ENCODE assay signal across 8 cellular contexts in genomic region chr11:95231126-95231880, GRCh38. TPM values are rescaled to one million over a fixed set of nuclear protein-coding genes. Genes with fewer than 3 reads are reported as not detected.
DNase-seq lines count a peak whose midpoint lies in the region; ATAC-seq and TF ChIP-seq lines count a peak whose summit lies in the region.

A gene with protein sequence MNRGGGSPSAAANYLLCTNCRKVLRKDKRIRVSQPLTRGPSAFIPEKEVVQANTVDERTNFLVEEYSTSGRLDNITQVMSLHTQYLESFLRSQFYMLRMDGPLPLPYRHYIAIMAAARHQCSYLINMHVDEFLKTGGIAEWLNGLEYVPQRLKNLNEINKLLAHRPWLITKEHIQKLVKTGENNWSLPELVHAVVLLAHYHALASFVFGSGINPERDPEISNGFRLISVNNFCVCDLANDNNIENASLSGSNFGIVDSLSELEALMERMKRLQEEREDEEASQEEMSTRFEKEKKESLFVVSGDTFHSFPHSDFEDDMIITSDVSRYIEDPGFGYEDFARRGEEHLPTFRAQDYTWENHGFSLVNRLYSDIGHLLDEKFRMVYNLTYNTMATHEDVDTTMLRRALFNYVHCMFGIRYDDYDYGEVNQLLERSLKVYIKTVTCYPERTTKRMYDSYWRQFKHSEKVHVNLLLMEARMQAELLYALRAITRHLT (minus strand): TSS chr11:95231202. CDS start chr11:95230860, 342 bp downstream.

- WGBS in testis, 2 donors: 0% methylated on average over 13 to 23 of the region's 40 CpGs

- no peak for TF ChIP-seq CTCF in SU-DHL-6 (IDR thresholded peaks at IDR 0.05; ENCODE audit: insufficient read depth, low read length, poor library complexity, severe bottlenecking)
- TF ChIP-seq CTCF in osteoblast (IDR thresholded peaks at IDR 0.05; ENCODE audit: extremely low read depth, low read depth, low read length): no peak
- peak in 1 of 3 experiments; percentile 1 for TF ChIP-seq CTCF in testis (IDR thresholded peaks at IDR 0.05)

- peaks cover under 1% of the 10 kb centered on the region for H3K36me3 Mint-ChIP-seq in activated naive CD8-positive, alpha-beta T cell treated with anti-CD3 and anti-CD28 coated beads for 36 hours

- H2AFZ ChIP-seq in SU-DHL-6 (ENCODE audit: low read depth, low read length, severe bottlenecking): peak within 1 kb of the TSS; percentile 83
- peak within 1 kb of the TSS; percentile 92 for H2AFZ ChIP-seq in osteoblast (ENCODE audit: low read length)

- H3K9me3 ChIP-seq in SU-DHL-6 (ENCODE audit: insufficient read depth, low read length): no peaks in the 10 kb centered on the region
- no peaks in the 10 kb centered on the region for H3K9me3 ChIP-seq in osteoblast (ENCODE audit: low read depth, low read length)
- H3K9me3 ChIP-seq in testis: no peaks in the 10 kb centered on the region

- H3K36me3 ChIP-seq in SU-DHL-6 (ENCODE audit: low read length) (no peaks in the 10 kb centered on the region), osteoblast (ENCODE audit: insufficient read depth, low read length) (no peaks in the 10 kb centered on the region), testis (ENCODE audit: low read depth, missing control alignments) (no peaks in the 10 kb centered on the region)

- H3K27ac ChIP-seq in SU-DHL-6 (ENCODE audit: low read depth, low read length): 0 out of 2 replicates have a peak within 1 kb of the TSS, but pooled peaks have one; percentile 25
- peak within 1 kb of the TSS; percentile 44 for H3K27ac ChIP-seq in osteoblast (ENCODE audit: low read depth, low read length)
- H3K27ac ChIP-seq in testis: peak within 1 kb of the TSS; percentile 89 to 97

- ATAC-seq in HG02642 (IDR thresholded peaks at IDR 0.05; ENCODE audit: poor library complexity, unreplicated experiment): peak; percentile 95

- peaks cover 31% of the 10 kb centered on the region for H3K4me1 Mint-ChIP-seq in activated naive CD8-positive, alpha-beta T cell treated with anti-CD3 and anti-CD28 coated beads for 36 hours

- H3K4me3 ChIP-seq in SU-DHL-6 (ENCODE audit: insufficient read depth, low read length, poor library complexity, severe bottlenecking) (peak within 1 kb of the TSS; percentile 72), osteoblast (ENCODE audit: insufficient read depth, low read length) (peak within 1 kb of the TSS; percentile 81), testis (peak within 1 kb of the TSS; percentile 94 to 95)

- intact Hi-C loops in head of caudate nucleus (cut with DNase I): loop anchor here (5.0 to 10.0 kb wide), 2 partner anchors 167 to 471 kb away; partner anchors contain the start of gene SRSF8
- intact Hi-C loops in testis (cut with DNase I; ENCODE audit: low total_unique reads): loop anchor here (5.0 to 10.0 kb wide), 2 partner anchors 79 to 473 kb away; no protein-coding TSS in a partner anchor

- peak within 1 kb of the TSS; percentile 66 for H3K9ac ChIP-seq in SU-DHL-6 (ENCODE audit: low read length)

- H3K4me2 ChIP-seq in SU-DHL-6 (ENCODE audit: low read depth, low read length, poor library complexity, severe bottlenecking): peak within 1 kb of the TSS; percentile 90
- H3K4me2 ChIP-seq in osteoblast (ENCODE audit: insufficient read depth, low read length): peak within 1 kb of the TSS; percentile 94

- H3K4me3 Mint-ChIP-seq in activated naive CD8-positive, alpha-beta T cell treated with anti-CD3 and anti-CD28 coated beads for 36 hours: no peak within 1 kb of the TSS

- H3K79me2 ChIP-seq in SU-DHL-6 (ENCODE audit: insufficient read depth, low read length) (no peaks in the 10 kb centered on the region), osteoblast (ENCODE audit: insufficient read depth, low read length) (no peaks in the 10 kb centered on the region)

- H3K4me1 ChIP-seq in osteoblast (ENCODE audit: insufficient read depth, low read length) (peaks cover 30% of the 10 kb centered on the region), testis (no peaks in the 10 kb centered on the region)

- TF ChIP-seq POLR2A in GM10847 (IDR thresholded peaks at IDR 0.05; ENCODE audit: extremely low read depth, insufficient read length) (peak; percentile 38), testis (IDR thresholded peaks at IDR 0.05) (peak; percentile 62)

- H3K27me3 ChIP-seq in SU-DHL-6 (ENCODE audit: low read length): no peaks in the 10 kb centered on the region
- H3K27me3 ChIP-seq in osteoblast (ENCODE audit: insufficient read depth, low read length): no peaks in the 10 kb centered on the region
- no peaks in the 10 kb centered on the region for H3K27me3 ChIP-seq in testis

- no peaks in the 10 kb centered on the region for H4K20me1 ChIP-seq in SU-DHL-6 (ENCODE audit: low read depth, low read length)
- no peaks in the 10 kb centered on the region for H4K20me1 ChIP-seq in osteoblast (ENCODE audit: insufficient read depth, low read length)

- H3K9me2 ChIP-seq in SU-DHL-6 (replicated peaks; ENCODE audit: insufficient read depth, low read length): no peaks in the 10 kb centered on the region

- no peaks in the 10 kb centered on the region for H3F3A ChIP-seq in SU-DHL-6 (ENCODE audit: insufficient read depth)

- H3K27ac Mint-ChIP-seq in activated naive CD8-positive, alpha-beta T cell treated with anti-CD3 and anti-CD28 coated beads for 36 hours: peak within 1 kb of the TSS; percentile 82

- DNase-seq in NCI-H1105 treated with DMSO at 0.1 percent for 48 hours (lab: John Stamatoyannopoulos, UW): peak; percentile 100
- DNase-seq in activated naive CD8-positive, alpha-beta T cell treated with anti-CD3 and anti-CD28 coated beads for 36 hours: peak; percentile 99
- peak; percentile 93 to 99 (median 98) for DNase-seq in head of caudate nucleus
- DNase-seq in osteoblast (ENCODE audit: insufficient read length, low spot score, missing footprints): peak; percentile 96
- DNase-seq in testis: peak; percentile 99

- H3K27me3 Mint-ChIP-seq in activated naive CD8-positive, alpha-beta T cell treated with anti-CD3 and anti-CD28 coated beads for 36 hours: no peaks in the 10 kb centered on the region

- peaks cover 2% of the 10 kb centered on the region for H3K9me3 Mint-ChIP-seq in activated naive CD8-positive, alpha-beta T cell treated with anti-CD3 and anti-CD28 coated beads for 36 hours

RNA-seq across cellular contexts. Expression of the gene that starts here (rescaled TPM):
- 10 to 100 TPM; 16.2 to 16.4 TPM for total RNA-seq in activated naive CD8-positive, alpha-beta T cell treated with anti-CD3 and anti-CD28 coated beads for 36 hours
- total RNA-seq in osteoblast (24.6 and 33.3 TPM in 2 replicates), testis (10 to 100 TPM; 27.5 to 66.9 TPM)
- polyA plus RNA-seq in testis (ENCODE audit: insufficient read depth, low read depth, low replicate concordance): 106 TPM

Comparison
In these comparisons a context has a peak if more than half of its experiments do, and no peak if none do; other contexts are left out.
1. Peak in every context shown above with its lines: DNase-seq, ATAC-seq, H3K4me3 ChIP-seq and H3K27ac ChIP-seq.
2. H3K27ac ChIP-seq: peak in every context shown above with its lines; median percentile 93 in testis; 44 in osteoblast; 25 in SU-DHL-6.